Comparison of ENCODE assay signal across 37 cellular contexts in genomic region chr19:50261446-50261970, GRCh38. TPM values are rescaled to one million over a fixed set of nuclear protein-coding genes. Genes with fewer than 3 reads are reported as not detected.
"Had no signal": no experiment of that assay in that cellular context is flagged by ENCODE, and none has a peak within 500 bp of the region (broad histone marks: within the 10 kb centered on the region; RNA-seq: fewer than 3 reads in every experiment).

No MANE protein-coding gene starts in this region.

- H3K27ac ChIP-seq: adrenal gland, body of pancreas, brain microvascular endothelial cell, breast epithelium, VCaP had no signal

- H3K9me3 ChIP-seq: adrenal gland, body of pancreas had no signal

- H3K27me3 ChIP-seq: adrenal gland, body of pancreas, brain microvascular endothelial cell, breast epithelium had no signal

- H3K9me3 Mint-ChIP-seq: activated B cell treated with CpG ODN at 0.5 μM for 24 hours; activated CD4-positive, alpha-beta memory T cell treated with anti-CD3 and anti-CD28 coated beads for 36 hours; activated CD4-positive, alpha-beta T cell treated with anti-CD3 and anti-CD28 coated beads, Interleukin-2, amount 10 ng/mL, durations not matched to agents 24 days and 14 days; activated CD8-positive, alpha-beta T cell treated with anti-CD3 and anti-CD28 coated beads for 36 hours; activated naive CD4-positive, alpha-beta T cell treated with anti-CD3 and anti-CD28 coated beads, Interleukin-2, amount 50 U/mL, for 72 hours; activated naive CD8-positive, alpha-beta T cell treated with anti-CD3 and anti-CD28 coated beads for 36 hours; activated T-helper 17 cell treated with anti-CD3 and anti-CD28 coated beads, Interleukin-2, amount 50 U/mL, for 72 hours; T-helper 2 cell treated with Interferon-gamma antibody and Interleukin-4, amounts not matched to agents 5 μg/mL and 100 μg/mL, for 36 hours had no signal

- H3K36me3 ChIP-seq: adrenal gland, brain microvascular endothelial cell, breast epithelium had no signal

- H3K27ac Mint-ChIP-seq: activated B cell treated with CpG ODN at 0.5 μM for 24 hours; activated CD4-positive, alpha-beta memory T cell treated with anti-CD3 and anti-CD28 coated beads for 36 hours; activated CD4-positive, alpha-beta T cell treated with anti-CD3 and anti-CD28 coated beads, Interleukin-2, amount 10 ng/mL, durations not matched to agents 24 days and 14 days; activated CD8-positive, alpha-beta T cell treated with anti-CD3 and anti-CD28 coated beads for 36 hours; activated naive CD4-positive, alpha-beta T cell treated with anti-CD3 and anti-CD28 coated beads, Interleukin-2, amount 50 U/mL, for 72 hours; activated naive CD8-positive, alpha-beta T cell treated with anti-CD3 and anti-CD28 coated beads for 36 hours; activated T-cell treated with anti-CD3 and anti-CD28 coated beads, Interleukin-2, amount 50 U/mL, for 72 hours; activated T-helper 1 cell treated with anti-CD3 and anti-CD28 coated beads, Interleukin-12 subunit alpha, Interleukin-12 subunit beta, Interleukin-2, Interleukin-4 antibody, amounts not matched to agents 30 ng/mL and 10 ng/mL and 1 ng/mL, durations not matched to agents 14 hours and 24 hours and 36 hours; activated T-helper 17 cell treated with anti-CD3 and anti-CD28 coated beads, Interleukin-2, amount 50 U/mL, for 72 hours; T-helper 1 cell treated with Interleukin-12 subunit alpha and Interleukin-12 subunit beta and Interleukin-4 antibody, amounts not matched to agents 30 μg/mL and 1 μg/mL, for 36 hours; T-helper 2 cell treated with Interferon-gamma antibody and Interleukin-4, amounts not matched to agents 5 μg/mL and 100 μg/mL, for 36 hours had no signal

- DNase-seq: activated B cell treated with CpG ODN at 0.5 μM for 24 hours; activated CD4-positive, alpha-beta memory T cell treated with anti-CD3 and anti-CD28 coated beads for 36 hours; activated CD4-positive, alpha-beta T cell treated with anti-CD3 and anti-CD28 coated beads for 4 hours; activated CD4-positive, alpha-beta T cell treated with anti-CD3 and anti-CD28 coated beads, Interleukin-2, amount 10 ng/mL, durations not matched to agents 24 days and 14 days; activated CD4-positive, alpha-beta T cell treated with anti-CD3 and anti-CD28 coated beads, Interleukin-2, amount 50 U/mL, for 1 hour; activated CD4-positive, alpha-beta T cell treated with anti-CD3 and anti-CD28 coated beads, Interleukin-2, amount 50 U/mL, for 4 hours; activated CD4-positive, CD25-positive, alpha-beta regulatory T cell treated with anti-CD3 and anti-CD28 coated beads, Interleukin-2, amount 50 U/mL, for 72 hours; activated CD8-positive, alpha-beta memory T cell treated with anti-CD3 and anti-CD28 coated beads, Interleukin-2, amount 50 U/mL, for 4 hours; activated CD8-positive, alpha-beta T cell treated with anti-CD3 and anti-CD28 coated beads for 36 hours; activated effector memory CD4-positive, alpha-beta T cell treated with anti-CD3 and anti-CD28 coated beads, Interleukin-2, amount 50 U/mL, for 16 hours; activated gamma-delta T cell treated with Interleukin-2 at 50 U/mL for 16 hours; activated naive CD4-positive, alpha-beta T cell; activated naive CD4-positive, alpha-beta T cell treated with anti-CD3 and anti-CD28 coated beads, Interleukin-2, amount 50 U/mL, for 16 hours; activated naive CD8-positive, alpha-beta T cell treated with anti-CD3 and anti-CD28 coated beads for 36 hours; activated T-cell treated with anti-CD3 and anti-CD28 coated beads for 4 hours; activated T-cell treated with anti-CD3 and anti-CD28 coated beads, Interleukin-2, amount 50 U/mL, for 1 hour; activated T-cell treated with anti-CD3 and anti-CD28 coated beads, Interleukin-2, amount 50 U/mL, for 4 hours; activated T-cell treated with anti-CD3 and anti-CD28 coated beads, Interleukin-2, amount 50 U/mL, for 72 hours; adrenal gland; amniotic stem cell; aorta; body of pancreas; brain microvascular endothelial cell; central memory CD4-positive, alpha-beta T cell; SW 1271; T-helper 1 cell; T-helper 2 cell; T-helper 9 cell had no signal

- H3K4me1 ChIP-seq: adrenal gland, body of pancreas, breast epithelium had no signal

- H3K4me3 Mint-ChIP-seq: activated B cell treated with CpG ODN at 0.5 μM for 24 hours; activated CD4-positive, alpha-beta memory T cell treated with anti-CD3 and anti-CD28 coated beads for 36 hours; activated CD4-positive, alpha-beta T cell treated with anti-CD3 and anti-CD28 coated beads, Interleukin-2, amount 10 ng/mL, durations not matched to agents 24 days and 14 days; activated CD8-positive, alpha-beta T cell treated with anti-CD3 and anti-CD28 coated beads for 36 hours; activated naive CD8-positive, alpha-beta T cell treated with anti-CD3 and anti-CD28 coated beads for 36 hours; activated T-cell treated with anti-CD3 and anti-CD28 coated beads, Interleukin-2, amount 50 U/mL, for 4 hours; activated T-cell treated with anti-CD3 and anti-CD28 coated beads, Interleukin-2, amount 50 U/mL, for 72 hours; activated T-helper 1 cell treated with anti-CD3 and anti-CD28 coated beads, Interleukin-12 subunit alpha, Interleukin-12 subunit beta, Interleukin-2, Interleukin-4 antibody, amounts not matched to agents 30 ng/mL and 10 ng/mL and 1 ng/mL, durations not matched to agents 14 hours and 24 hours and 36 hours; activated T-helper 17 cell treated with anti-CD3 and anti-CD28 coated beads, Interleukin-2, amount 50 U/mL, for 72 hours; T-helper 1 cell treated with Interleukin-12 subunit alpha and Interleukin-12 subunit beta and Interleukin-4 antibody, amounts not matched to agents 30 μg/mL and 1 μg/mL, for 36 hours; T-helper 2 cell treated with Interferon-gamma antibody and Interleukin-4, amounts not matched to agents 5 μg/mL and 100 μg/mL, for 36 hours had no signal

- H3K4me1 Mint-ChIP-seq: activated B cell treated with CpG ODN at 0.5 μM for 24 hours; activated CD4-positive, alpha-beta T cell treated with anti-CD3 and anti-CD28 coated beads, Interleukin-2, amount 10 ng/mL, durations not matched to agents 24 days and 14 days; activated naive CD8-positive, alpha-beta T cell treated with anti-CD3 and anti-CD28 coated beads for 36 hours; activated T-helper 17 cell treated with anti-CD3 and anti-CD28 coated beads, Interleukin-2, amount 50 U/mL, for 72 hours had no signal

- H3K36me3 Mint-ChIP-seq: activated CD4-positive, alpha-beta memory T cell treated with anti-CD3 and anti-CD28 coated beads for 36 hours; activated naive CD8-positive, alpha-beta T cell treated with anti-CD3 and anti-CD28 coated beads for 36 hours had no signal

- H3K4me3 ChIP-seq: adrenal gland, body of pancreas, breast epithelium had no signal

RNA-seq across cellular contexts. Expression of gene MYH14, which starts 58.1 kb away (rescaled TPM):
- total RNA-seq: activated B cell treated with CpG ODN at 0.5 μM for 24 hours; activated CD4-positive, alpha-beta memory T cell treated with anti-CD3 and anti-CD28 coated beads for 36 hours; activated CD4-positive, alpha-beta T cell treated with anti-CD3 and anti-CD28 coated beads, Interleukin-2, amount 10 ng/mL, durations not matched to agents 24 days and 14 days; activated CD8-positive, alpha-beta memory T cell treated with anti-CD3 and anti-CD28 coated beads for 36 hours; activated CD8-positive, alpha-beta T cell treated with anti-CD3 and anti-CD28 coated beads for 36 hours; activated naive CD4-positive, alpha-beta T cell treated with anti-CD3 and anti-CD28 coated beads, Interleukin-2, amount 50 U/mL, for 72 hours; activated naive CD8-positive, alpha-beta T cell treated with anti-CD3 and anti-CD28 coated beads for 36 hours; activated T-cell treated with anti-CD3 and anti-CD28 coated beads, Interleukin-2, amount 50 U/mL, for 72 hours; activated T-helper 1 cell treated with anti-CD3 and anti-CD28 coated beads, Interleukin-12 subunit alpha, Interleukin-12 subunit beta, Interleukin-2, Interleukin-4 antibody, amounts not matched to agents 30 ng/mL and 10 ng/mL and 1 ng/mL, durations not matched to agents 14 hours and 24 hours and 36 hours; activated T-helper 17 cell treated with anti-CD3 and anti-CD28 coated beads, Interleukin-2, amount 50 U/mL, for 72 hours; astrocyte had no signal
